ENCODE assay signal across 5 cellular contexts in the genomic region with DNA sequence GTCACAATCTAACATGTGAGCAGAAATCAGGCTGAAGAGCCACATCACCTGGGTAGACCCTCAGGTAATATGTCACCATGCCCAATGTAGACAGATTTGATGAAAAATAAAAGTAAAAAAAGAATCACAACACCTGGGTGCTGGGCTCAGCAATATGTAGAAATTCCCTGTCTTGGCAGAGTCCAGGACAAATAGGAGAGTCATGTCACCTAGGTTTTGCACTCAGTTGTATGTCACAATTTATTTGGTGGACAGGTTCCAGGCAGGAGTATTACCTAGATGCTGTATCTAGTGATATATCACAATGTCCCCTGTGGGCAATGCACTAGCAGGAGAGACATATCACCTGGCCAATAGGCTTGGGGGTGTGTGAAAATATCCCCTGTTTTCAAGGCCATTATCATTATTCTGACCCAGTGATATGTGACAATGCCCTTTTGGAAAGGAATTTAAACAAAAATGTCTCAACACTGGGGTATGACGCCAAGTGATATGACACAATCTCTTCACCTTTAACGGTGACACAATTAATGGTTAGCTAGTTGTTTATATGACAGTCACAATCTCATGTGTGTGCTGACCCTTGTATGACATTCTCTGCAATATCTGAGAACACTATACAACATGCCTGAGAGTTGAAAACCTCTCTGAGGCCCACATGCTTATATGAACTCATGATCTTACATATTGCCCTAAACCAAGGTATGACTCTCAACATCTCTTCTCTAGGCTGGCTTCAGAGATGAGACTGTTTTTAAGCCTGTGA. TPM values are rescaled to one million over a fixed set of nuclear protein-coding genes. Genes with fewer than 3 reads are reported as not detected.
"Had no signal": no experiment of that assay in that cellular context is flagged by ENCODE, and none has a peak within 500 bp of the region (broad histone marks: within the 10 kb centered on the region; RNA-seq: fewer than 3 reads in every experiment).

No MANE protein-coding gene starts in this region.

RNA-seq across cellular contexts. Expression of gene BPY2C, which starts 1.4 kb away (rescaled TPM):
- total RNA-seq: HepG2, HT-29, HT1080, IMR-90, K562 had no signal
